Comparison of ENCODE assay signal across 2 cellular contexts in the genomic region with DNA sequence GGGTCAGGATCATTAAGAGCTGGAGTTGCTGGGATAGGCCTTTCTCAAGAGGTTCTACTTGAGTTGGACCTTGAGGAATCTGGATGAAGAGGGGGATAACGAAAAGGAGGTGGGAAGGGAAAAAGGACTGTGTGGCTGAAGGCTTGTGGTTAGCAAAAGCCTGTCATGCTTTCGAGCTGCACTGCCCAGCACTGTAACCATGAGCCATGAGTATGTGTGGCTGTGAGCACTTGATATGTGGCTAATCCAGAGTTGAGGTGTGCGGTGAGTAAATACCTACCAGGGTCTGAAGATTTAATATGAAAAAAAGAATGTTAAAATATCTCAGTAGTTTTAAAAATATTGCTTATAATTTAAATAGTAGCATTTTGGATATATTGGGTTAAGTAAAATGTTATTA.
TF ChIP-seq lines count a peak whose summit lies in the region.

No MANE protein-coding gene starts in this region.

TF ChIP-seq in HEK293, 187 proteins besides CTCF, POLR2A, EP300 and RAD21 (continued from another document):
- TF ChIP-seq, protein P1, sequence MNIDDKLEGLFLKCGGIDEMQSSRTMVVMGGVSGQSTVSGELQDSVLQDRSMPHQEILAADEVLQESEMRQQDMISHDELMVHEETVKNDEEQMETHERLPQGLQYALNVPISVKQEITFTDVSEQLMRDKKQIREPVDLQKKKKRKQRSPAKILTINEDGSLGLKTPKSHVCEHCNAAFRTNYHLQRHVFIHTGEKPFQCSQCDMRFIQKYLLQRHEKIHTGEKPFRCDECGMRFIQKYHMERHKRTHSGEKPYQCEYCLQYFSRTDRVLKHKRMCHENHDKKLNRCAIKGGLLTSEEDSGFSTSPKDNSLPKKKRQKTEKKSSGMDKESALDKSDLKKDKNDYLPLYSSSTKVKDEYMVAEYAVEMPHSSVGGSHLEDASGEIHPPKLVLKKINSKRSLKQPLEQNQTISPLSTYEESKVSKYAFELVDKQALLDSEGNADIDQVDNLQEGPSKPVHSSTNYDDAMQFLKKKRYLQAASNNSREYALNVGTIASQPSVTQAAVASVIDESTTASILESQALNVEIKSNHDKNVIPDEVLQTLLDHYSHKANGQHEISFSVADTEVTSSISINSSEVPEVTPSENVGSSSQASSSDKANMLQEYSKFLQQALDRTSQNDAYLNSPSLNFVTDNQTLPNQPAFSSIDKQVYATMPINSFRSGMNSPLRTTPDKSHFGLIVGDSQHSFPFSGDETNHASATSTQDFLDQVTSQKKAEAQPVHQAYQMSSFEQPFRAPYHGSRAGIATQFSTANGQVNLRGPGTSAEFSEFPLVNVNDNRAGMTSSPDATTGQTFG (tag by site-specific recombination; IDR thresholded peaks at IDR 0.05; ENCODE audit: borderline replicate concordance): no peak
- TF ChIP-seq ZNF426 (tag by site-specific recombination; IDR thresholded peaks at IDR 0.05) (no peak), ZNF133 (tag by site-specific recombination; IDR thresholded peaks at IDR 0.05) (0 out of 2 replicates have a peak, but pooled peaks have one; percentile 49)
TF ChIP-seq in HEK293: peak in this region for 1.

TF ChIP-seq in WTC11, 78 proteins besides CTCF, POLR2A, EP300 and RAD21 (continued from another document):
- TF ChIP-seq, protein P2, sequence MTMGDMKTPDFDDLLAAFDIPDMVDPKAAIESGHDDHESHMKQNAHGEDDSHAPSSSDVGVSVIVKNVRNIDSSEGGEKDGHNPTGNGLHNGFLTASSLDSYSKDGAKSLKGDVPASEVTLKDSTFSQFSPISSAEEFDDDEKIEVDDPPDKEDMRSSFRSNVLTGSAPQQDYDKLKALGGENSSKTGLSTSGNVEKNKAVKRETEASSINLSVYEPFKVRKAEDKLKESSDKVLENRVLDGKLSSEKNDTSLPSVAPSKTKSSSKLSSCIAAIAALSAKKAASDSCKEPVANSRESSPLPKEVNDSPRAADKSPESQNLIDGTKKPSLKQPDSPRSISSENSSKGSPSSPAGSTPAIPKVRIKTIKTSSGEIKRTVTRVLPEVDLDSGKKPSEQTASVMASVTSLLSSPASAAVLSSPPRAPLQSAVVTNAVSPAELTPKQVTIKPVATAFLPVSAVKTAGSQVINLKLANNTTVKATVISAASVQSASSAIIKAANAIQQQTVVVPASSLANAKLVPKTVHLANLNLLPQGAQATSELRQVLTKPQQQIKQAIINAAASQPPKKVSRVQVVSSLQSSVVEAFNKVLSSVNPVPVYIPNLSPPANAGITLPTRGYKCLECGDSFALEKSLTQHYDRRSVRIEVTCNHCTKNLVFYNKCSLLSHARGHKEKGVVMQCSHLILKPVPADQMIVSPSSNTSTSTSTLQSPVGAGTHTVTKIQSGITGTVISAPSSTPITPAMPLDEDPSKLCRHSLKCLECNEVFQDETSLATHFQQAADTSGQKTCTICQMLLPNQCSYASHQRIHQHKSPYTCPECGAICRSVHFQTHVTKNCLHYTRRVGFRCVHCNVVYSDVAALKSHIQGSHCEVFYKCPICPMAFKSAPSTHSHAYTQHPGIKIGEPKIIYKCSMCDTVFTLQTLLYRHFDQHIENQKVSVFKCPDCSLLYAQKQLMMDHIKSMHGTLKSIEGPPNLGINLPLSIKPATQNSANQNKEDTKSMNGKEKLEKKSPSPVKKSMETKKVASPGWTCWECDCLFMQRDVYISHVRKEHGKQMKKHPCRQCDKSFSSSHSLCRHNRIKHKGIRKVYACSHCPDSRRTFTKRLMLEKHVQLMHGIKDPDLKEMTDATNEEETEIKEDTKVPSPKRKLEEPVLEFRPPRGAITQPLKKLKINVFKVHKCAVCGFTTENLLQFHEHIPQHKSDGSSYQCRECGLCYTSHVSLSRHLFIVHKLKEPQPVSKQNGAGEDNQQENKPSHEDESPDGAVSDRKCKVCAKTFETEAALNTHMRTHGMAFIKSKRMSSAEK (CRISPR knock-in tag; IDR thresholded peaks at IDR 0.05; ENCODE audit: borderline replicate concordance): no peak
- TF ChIP-seq, protein P3, sequence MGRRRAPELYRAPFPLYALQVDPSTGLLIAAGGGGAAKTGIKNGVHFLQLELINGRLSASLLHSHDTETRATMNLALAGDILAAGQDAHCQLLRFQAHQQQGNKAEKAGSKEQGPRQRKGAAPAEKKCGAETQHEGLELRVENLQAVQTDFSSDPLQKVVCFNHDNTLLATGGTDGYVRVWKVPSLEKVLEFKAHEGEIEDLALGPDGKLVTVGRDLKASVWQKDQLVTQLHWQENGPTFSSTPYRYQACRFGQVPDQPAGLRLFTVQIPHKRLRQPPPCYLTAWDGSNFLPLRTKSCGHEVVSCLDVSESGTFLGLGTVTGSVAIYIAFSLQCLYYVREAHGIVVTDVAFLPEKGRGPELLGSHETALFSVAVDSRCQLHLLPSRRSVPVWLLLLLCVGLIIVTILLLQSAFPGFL (CRISPR knock-in tag; IDR thresholded peaks at IDR 0.05; ENCODE audit: borderline replicate concordance): no peak
- TF ChIP-seq, protein P4, sequence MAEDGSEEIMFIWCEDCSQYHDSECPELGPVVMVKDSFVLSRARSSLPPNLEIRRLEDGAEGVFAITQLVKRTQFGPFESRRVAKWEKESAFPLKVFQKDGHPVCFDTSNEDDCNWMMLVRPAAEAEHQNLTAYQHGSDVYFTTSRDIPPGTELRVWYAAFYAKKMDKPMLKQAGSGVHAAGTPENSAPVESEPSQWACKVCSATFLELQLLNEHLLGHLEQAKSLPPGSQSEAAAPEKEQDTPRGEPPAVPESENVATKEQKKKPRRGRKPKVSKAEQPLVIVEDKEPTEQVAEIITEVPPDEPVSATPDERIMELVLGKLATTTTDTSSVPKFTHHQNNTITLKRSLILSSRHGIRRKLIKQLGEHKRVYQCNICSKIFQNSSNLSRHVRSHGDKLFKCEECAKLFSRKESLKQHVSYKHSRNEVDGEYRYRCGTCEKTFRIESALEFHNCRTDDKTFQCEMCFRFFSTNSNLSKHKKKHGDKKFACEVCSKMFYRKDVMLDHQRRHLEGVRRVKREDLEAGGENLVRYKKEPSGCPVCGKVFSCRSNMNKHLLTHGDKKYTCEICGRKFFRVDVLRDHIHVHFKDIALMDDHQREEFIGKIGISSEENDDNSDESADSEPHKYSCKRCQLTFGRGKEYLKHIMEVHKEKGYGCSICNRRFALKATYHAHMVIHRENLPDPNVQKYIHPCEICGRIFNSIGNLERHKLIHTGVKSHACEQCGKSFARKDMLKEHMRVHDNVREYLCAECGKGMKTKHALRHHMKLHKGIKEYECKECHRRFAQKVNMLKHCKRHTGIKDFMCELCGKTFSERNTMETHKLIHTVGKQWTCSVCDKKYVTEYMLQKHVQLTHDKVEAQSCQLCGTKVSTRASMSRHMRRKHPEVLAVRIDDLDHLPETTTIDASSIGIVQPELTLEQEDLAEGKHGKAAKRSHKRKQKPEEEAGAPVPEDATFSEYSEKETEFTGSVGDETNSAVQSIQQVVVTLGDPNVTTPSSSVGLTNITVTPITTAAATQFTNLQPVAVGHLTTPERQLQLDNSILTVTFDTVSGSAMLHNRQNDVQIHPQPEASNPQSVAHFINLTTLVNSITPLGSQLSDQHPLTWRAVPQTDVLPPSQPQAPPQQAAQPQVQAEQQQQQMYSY (CRISPR knock-in tag; IDR thresholded peaks at IDR 0.05): no peak
- TF ChIP-seq FOXJ3 (CRISPR knock-in tag; IDR thresholded peaks at IDR 0.05; ENCODE audit: borderline replicate concordance) (no peak), NFYB (CRISPR knock-in tag; conservative IDR thresholded peaks at IDR 0.05; ENCODE audit: low read depth) (no peak), RORB (CRISPR knock-in tag; IDR thresholded peaks at IDR 0.05) (no peak), ZNF263 (CRISPR knock-in tag; IDR thresholded peaks at IDR 0.05; ENCODE audit: low read depth) (no peak), CREB1 (CRISPR knock-in tag; IDR thresholded peaks at IDR 0.05) (no peak), EMX1 (CRISPR knock-in tag; IDR thresholded peaks at IDR 0.05) (no peak), ZNF671 (CRISPR knock-in tag; IDR thresholded peaks at IDR 0.05) (no peak), SMAD3 (CRISPR knock-in tag; IDR thresholded peaks at IDR 0.05; ENCODE audit: borderline replicate concordance) (no peak), ESRRA (CRISPR knock-in tag; IDR thresholded peaks at IDR 0.05; ENCODE audit: borderline replicate concordance) (no peak), HMGA2 (CRISPR knock-in tag; IDR thresholded peaks at IDR 0.05) (no peak), NR1H2 (CRISPR knock-in tag; IDR thresholded peaks at IDR 0.05) (no peak)
- TF ChIP-seq, protein P5, sequence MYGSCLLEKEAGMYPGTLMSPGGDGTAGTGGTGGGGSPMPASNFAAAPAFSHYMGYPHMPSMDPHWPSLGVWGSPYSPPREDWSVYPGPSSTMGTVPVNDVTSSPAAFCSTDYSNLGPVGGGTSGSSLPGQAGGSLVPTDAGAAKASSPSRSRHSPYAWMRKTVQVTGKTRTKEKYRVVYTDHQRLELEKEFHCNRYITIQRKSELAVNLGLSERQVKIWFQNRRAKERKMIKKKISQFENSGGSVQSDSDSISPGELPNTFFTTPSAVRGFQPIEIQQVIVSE (CRISPR knock-in tag; IDR thresholded peaks at IDR 0.05; ENCODE audit: borderline replicate concordance): no peak
- TF ChIP-seq, protein P6, sequence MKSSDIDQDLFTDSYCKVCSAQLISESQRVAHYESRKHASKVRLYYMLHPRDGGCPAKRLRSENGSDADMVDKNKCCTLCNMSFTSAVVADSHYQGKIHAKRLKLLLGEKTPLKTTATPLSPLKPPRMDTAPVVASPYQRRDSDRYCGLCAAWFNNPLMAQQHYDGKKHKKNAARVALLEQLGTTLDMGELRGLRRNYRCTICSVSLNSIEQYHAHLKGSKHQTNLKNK (CRISPR knock-in tag; IDR thresholded peaks at IDR 0.05): no peak
TF ChIP-seq in WTC11: peak in this region for 0.
